13 cellular contexts compared by ENCODE assay signal in genomic region chr3:171333784-171334464, GRCh38.
DNase-seq lines count a peak whose midpoint lies in the region; ATAC-seq and TF ChIP-seq lines count a peak whose summit lies in the region.
"Had no signal": no experiment of that assay in that cellular context is flagged by ENCODE, and none has a peak within 500 bp of the region (broad histone marks: within the 10 kb centered on the region; RNA-seq: fewer than 3 reads in every experiment).

No MANE protein-coding gene starts in this region.

- H3K4me3 Mint-ChIP-seq in nephron progenitor cell: no peak overlapping the region
- H3K4me3 Mint-ChIP-seq: stimulated activated memory B cell treated with anti-CD40 and anti-IgM and Interleukin-4, amounts not matched to agents 10 μg/mL and 1 μg/mL and 100 μg/mL, for 72 hours had no signal

- whole genome bisulfite sequencing in aorta, 2 donors: 82 to 84% methylated on average over 9 of the region's 9 CpGs

- intact Hi-C loops in Right ventricle myocardium inferior (cut with DNase I) (no loop called here), cardiac septum (cut with DNase I) (no loop called here), aorta (cut with DNase I) (loop anchor here in 1 of 2 donors (10.0 kb wide), 1 partner anchor 49 kb away; no protein-coding TSS in a partner anchor)

- no peaks in the 10 kb centered on the region for H3K27me3 ChIP-seq in aorta (ENCODE audit: control insufficient read depth in 1 of 2, insufficient read depth in 2 of 2, low read length in 1 of 2)
- H3K27me3 ChIP-seq: right lobe of liver had no signal

- no peaks in the 10 kb centered on the region for H3K9me3 ChIP-seq in aorta (ENCODE audit: control insufficient read depth, low read length)
- H3K9me3 ChIP-seq: Caco-2, right lobe of liver had no signal

- TF ChIP-seq POLR2A in erythroblast (IDR thresholded peaks at IDR 0.05; ENCODE audit: low read length): no peak

- peak overlapping the region in 1 of 2 donors; percentile 78 for H3K27ac ChIP-seq in aorta (ENCODE audit: low read depth in 1 of 2, low read length in 2 of 2)
- H3K27ac ChIP-seq: right lobe of liver had no signal

- DNase-seq in Right ventricle myocardium inferior (ENCODE audit: missing footprints) (no peak), cardiac septum (ENCODE audit: low spot score) (no peak), erythroblast (lab: John Stamatoyannopoulos, UW) (peak; percentile 55 to 58), nephron progenitor cell (no peak), aorta (no peak), Kasumi-1 (lab: John Stamatoyannopoulos, UW) (no peak)
- DNase-seq in activated CD4-positive, alpha-beta T cell treated with anti-CD3 and anti-CD28 coated beads, Interleukin-2, amount 50 U/mL, for 48 hours: no peak
- no peak for DNase-seq in stimulated activated CD4-positive, alpha-beta T cell treated with anti-CD3 and anti-CD28 coated beads, Interleukin-15, amount 100 ng/mL, for 24 hours
- DNase-seq: activated CD4-positive, alpha-beta T cell treated with anti-CD3 and anti-CD28 coated beads, Interleukin-2, amount 50 U/mL, for 4 hours; Caco-2; SIG-M5 had no signal

- peak; percentile 44 for ATAC-seq in Right ventricle myocardium inferior
- ATAC-seq in aorta (ENCODE audit: low FRiP score): peak; percentile 19
- ATAC-seq: stimulated activated memory B cell treated with anti-CD40 and anti-IgM and Interleukin-4, amounts not matched to agents 10 μg/mL and 1 μg/mL and 100 μg/mL, for 72 hours had no signal

- H3K36me3 ChIP-seq in aorta (ENCODE audit: control insufficient read depth in 1 of 2, insufficient read depth in 2 of 2, low read length in 1 of 2): no peaks in the 10 kb centered on the region
- H3K36me3 ChIP-seq: right lobe of liver had no signal

- no peaks in the 10 kb centered on the region for H3K9me3 Mint-ChIP-seq in nephron progenitor cell
- H3K9me3 Mint-ChIP-seq: stimulated activated memory B cell treated with anti-CD40 and anti-IgM and Interleukin-4, amounts not matched to agents 10 μg/mL and 1 μg/mL and 100 μg/mL, for 72 hours had no signal

- H3K4me1 ChIP-seq in aorta (ENCODE audit: control insufficient read depth in 1 of 2, insufficient read depth in 2 of 2, low read length in 2 of 2): peaks cover 2 to 3% of the 10 kb centered on the region in 2 donors
- H3K4me1 ChIP-seq: Caco-2, right lobe of liver had no signal

- peaks cover 26% of the 10 kb centered on the region for H3K4me1 Mint-ChIP-seq in nephron progenitor cell

- peaks cover 9% of the 10 kb centered on the region for H3K27me3 Mint-ChIP-seq in nephron progenitor cell (ENCODE audit: low read depth, poor library complexity)
- H3K27me3 Mint-ChIP-seq: stimulated activated memory B cell treated with anti-CD40 and anti-IgM and Interleukin-4, amounts not matched to agents 10 μg/mL and 1 μg/mL and 100 μg/mL, for 72 hours had no signal

- H3K4me3 ChIP-seq in aorta (ENCODE audit: low read length in 2 of 2): no peak overlapping the region
- H3K4me3 ChIP-seq: right lobe of liver had no signal

- H3K27ac Mint-ChIP-seq in nephron progenitor cell: peak overlapping the region; percentile 43
- H3K27ac Mint-ChIP-seq: stimulated activated memory B cell treated with anti-CD40 and anti-IgM and Interleukin-4, amounts not matched to agents 10 μg/mL and 1 μg/mL and 100 μg/mL, for 72 hours had no signal

- H3K36me3 Mint-ChIP-seq in nephron progenitor cell (ENCODE audit: low read depth): no peaks in the 10 kb centered on the region
- H3K36me3 Mint-ChIP-seq: stimulated activated memory B cell treated with anti-CD40 and anti-IgM and Interleukin-4, amounts not matched to agents 10 μg/mL and 1 μg/mL and 100 μg/mL, for 72 hours had no signal

- TF ChIP-seq CTCF in nephron progenitor cell (IDR thresholded peaks at IDR 0.05): no peak

Comparison
In these comparisons a context has a peak if more than half of its experiments do, and no peak if none do; other contexts are left out.
1. DNase-seq: peak in erythroblast (2 of 2); none in Right ventricle myocardium inferior (single experiment), cardiac septum (single experiment), nephron progenitor cell (single experiment), aorta (0 of 2), Kasumi-1 (0 of 2), activated CD4-positive, alpha-beta T cell treated with anti-CD3 and anti-CD28 coated beads, Interleukin-2, amount 50 U/mL, for 48 hours (0 of 2) and stimulated activated CD4-positive, alpha-beta T cell treated with anti-CD3 and anti-CD28 coated beads, Interleukin-15, amount 100 ng/mL, for 24 hours (single experiment).